ENCODE assay signal across 24 cellular contexts in genomic region chr12:102510463-102510862, GRCh38. TPM values are rescaled to one million over a fixed set of nuclear protein-coding genes. Genes with fewer than 3 reads are reported as not detected.
"Had no signal": no experiment of that assay in that cellular context is flagged by ENCODE, and none has a peak within 500 bp of the region (broad histone marks: within the 10 kb centered on the region; RNA-seq: fewer than 3 reads in every experiment).

No MANE protein-coding gene starts in this region.

- DNase-seq: cortex of kidney; effector memory CD8-positive, alpha-beta T cell; hypothalamus; immature natural killer cell; islet precursor cell; kidney glomerular epithelial cell; left colon; left ventricle myocardium superior; natural killer cell; occipital lobe; ovary; posterior cingulate gyrus; psoas muscle; stimulated activated CD4-positive, alpha-beta T cell treated with anti-CD3 and anti-CD28 coated beads, Interleukin-12 subunit alpha, Interleukin-12 subunit beta, amount 100 ng/mL, for 4 hours; stimulated activated CD4-positive, alpha-beta T cell treated with anti-CD3 and anti-CD28 coated beads, Interleukin-1b, Interleukin-23, amount 100 ng/mL, for 48 hours; stimulated activated CD4-positive, alpha-beta T cell treated with anti-CD3 and anti-CD28 coated beads, Interleukin-4, amount 100 ng/mL, for 1 hour; stimulated activated CD8-positive, alpha-beta memory T cell treated with anti-CD3 and anti-CD28 coated beads, Interleukin-4, amount 100 ng/mL, for 48 hours; stimulated activated naive CD4-positive, alpha-beta T cell; stimulated activated naive CD8-positive, alpha-beta T cell treated with anti-CD3 and anti-CD28 coated beads, Interleukin-15, amount 100 ng/mL, for 72 hours; transverse colon; upper lobe of right lung; uterus had no signal

- ATAC-seq: effector memory CD8-positive, alpha-beta T cell; left colon; left ventricle myocardium superior; natural killer cell; psoas muscle; sciatic nerve; stimulated activated naive CD8-positive, alpha-beta T cell treated with anti-CD3 and anti-CD28 coated beads, Interleukin-15, amount 100 ng/mL, for 72 hours; upper lobe of right lung had no signal

RNA-seq across cellular contexts. Expression of gene IGF1, which starts 30.1 kb away (rescaled TPM):
- total RNA-seq: mononuclear cell had no signal
